Comparison of ENCODE assay signal across 11 cellular contexts in the genomic region with DNA sequence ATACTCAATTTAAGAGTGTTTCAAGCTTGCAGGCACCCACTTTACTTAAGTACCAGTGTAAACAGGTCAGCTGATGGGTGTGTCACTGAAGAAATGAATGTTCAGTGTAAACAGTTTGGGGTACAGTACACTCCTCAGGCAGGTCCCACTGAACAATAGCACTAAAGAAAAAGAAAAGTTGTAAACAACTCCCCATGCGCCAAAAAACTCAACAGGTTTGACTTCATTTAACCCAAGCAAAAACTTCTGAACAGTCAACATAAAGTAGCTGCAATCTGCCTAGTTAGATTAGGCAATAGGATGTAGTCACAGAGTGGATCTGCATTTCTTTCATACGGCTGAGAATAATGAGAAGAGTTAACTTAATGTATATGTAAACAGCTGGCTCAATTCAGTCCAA.
DNase-seq lines count a peak whose midpoint lies in the region; ATAC-seq and TF ChIP-seq lines count a peak whose summit lies in the region.
"Had no signal": no experiment of that assay in that cellular context is flagged by ENCODE, and none has a peak within 500 bp of the region (broad histone marks: within the 10 kb centered on the region; RNA-seq: fewer than 3 reads in every experiment).

No MANE protein-coding gene starts in this region.

- H3K9ac ChIP-seq in GM23248 (peak overlapping the region; percentile 37), SK-N-SH (no peak overlapping the region)

- in situ Hi-C loops in GM23248 (cut with MboI): no loop called here

- H3K9me2 ChIP-seq in GM23248 (ENCODE audit: insufficient read depth) (no peaks in the 10 kb centered on the region), SK-N-SH (no peaks in the 10 kb centered on the region)

- H3K27ac ChIP-seq in 22Rv1 (0 out of 2 replicates have a peak overlapping the region, but pooled peaks have one; percentile 2), GM23248 (peak overlapping the region; percentile 70), epithelial cell of prostate (peak overlapping the region; percentile 89), SK-N-SH (ENCODE audit: low read depth in 2 of 2, low read length in 1 of 2) (no peak overlapping the region)
- H3K27ac ChIP-seq: Peyer's patch had no signal

- 60 to 65% methylated on average over 2 of the region's 2 CpGs for WGBS in GM23248 (ENCODE audit: low coverage in 1 of 2, low lambda C conversion rate in 2 of 2, missing lambda C conversion rate in 2 of 2), 2 experiments
- WGBS in SK-N-SH (ENCODE audit: low lambda C conversion rate): 83% methylated on average over 2 of the region's 2 CpGs

- H3K27me3 ChIP-seq in GM23248 (replicated peaks; ENCODE audit: insufficient read depth) (no peaks in the 10 kb centered on the region), SK-N-SH (ENCODE audit: insufficient read depth) (no peaks in the 10 kb centered on the region)
- H3K27me3 ChIP-seq: BE2C, Peyer's patch had no signal

- TF ChIP-seq EP300 in SK-N-SH (IDR thresholded peaks at IDR 0.05; ENCODE audit: borderline replicate concordance in 1 of 2, low read depth in 1 of 2, low read length in 1 of 2): no peak

- H3K4me3 ChIP-seq in GM23248 (no peak overlapping the region; the same call in 1 of the 2 replicates), SK-N-SH (ENCODE audit: low read depth in 2 of 2, low read length in 1 of 2) (no peak overlapping the region)
- H3K4me3 ChIP-seq: Peyer's patch, smooth muscle cell had no signal

- no peak for ATAC-seq in HG03469 (IDR thresholded peaks at IDR 0.05; ENCODE audit: unreplicated experiment)

- H3K79me2 ChIP-seq in GM23248 (ENCODE audit: insufficient read depth) (no peaks in the 10 kb centered on the region), SK-N-SH (ENCODE audit: insufficient read depth) (no peaks in the 10 kb centered on the region)

- H3K4me1 ChIP-seq in GM23248 (ENCODE audit: insufficient read depth): peaks cover 8% of the 10 kb centered on the region
- no peaks in the 10 kb centered on the region for H3K4me1 ChIP-seq in SK-N-SH (ENCODE audit: control insufficient read depth in 1 of 2, insufficient read depth in 2 of 2, low read depth in 1 of 2, low read length in 1 of 2)
- H3K4me1 ChIP-seq: BE2C had no signal

- peaks cover 6% of the 10 kb centered on the region; the same call in 1 of the 2 replicates for H3F3A ChIP-seq in GM23248 (ENCODE audit: insufficient read depth)
- no peaks in the 10 kb centered on the region for H3F3A ChIP-seq in SK-N-SH (replicated peaks; ENCODE audit: insufficient read depth)

- peak overlapping the region; percentile 66 for H3K4me2 ChIP-seq in GM23248 (ENCODE audit: unreplicated experiment)
- H3K4me2 ChIP-seq in SK-N-SH: no peak overlapping the region
- H3K4me2 ChIP-seq: smooth muscle cell had no signal

- TF ChIP-seq CTCF in 22Rv1 (IDR thresholded peaks at IDR 0.05) (no peak), SK-N-SH (IDR thresholded peaks at IDR 0.05) (no peak)

- POLR2A ChIA-PET in SK-N-SH (lab: Yijun Ruan, JAX): no interaction called here

- CTCF ChIA-PET in SK-N-SH (lab: Yijun Ruan, JAX): interaction anchor here (1.1 kb wide), 1 partner anchor 145 kb away, joined by 3 read pairs; no protein-coding TSS in a partner anchor

- no peak for TF ChIP-seq RAD21 in SK-N-SH (IDR thresholded peaks at IDR 0.05; ENCODE audit: low read length)

- H2AFZ ChIP-seq in GM23248 (0 out of 2 replicates have a peak overlapping the region, but pooled peaks have one; percentile 27), SK-N-SH (ENCODE audit: low read depth) (no peak overlapping the region)

- peak; percentile 73 for DNase-seq in GM23248
- DNase-seq in NCI-H345 treated with DMSO at 0.1 percent for 48 hours (lab: John Stamatoyannopoulos, UW; ENCODE audit: unreplicated experiment): peak; percentile 8
- DNase-seq in epithelial cell of prostate (ENCODE audit: low read depth, low spot score): peak; percentile 89
- no peak for DNase-seq in islet precursor cell
- no peak for DNase-seq in SK-N-SH
- no peak for DNase-seq in SIG-M5 (lab: John Stamatoyannopoulos, UW)
- DNase-seq: BE2C, Peyer's patch had no signal

- H3K36me3 ChIP-seq in GM23248 (ENCODE audit: low read depth) (no peaks in the 10 kb centered on the region), SK-N-SH (replicated peaks in 1 of 2; ENCODE audit: control insufficient read depth in 1 of 2, insufficient read depth in 2 of 2, low read length in 1 of 2) (no peaks in the 10 kb centered on the region)
- H3K36me3 ChIP-seq: BE2C, Peyer's patch had no signal

- H4K20me1 ChIP-seq in GM23248 (ENCODE audit: insufficient read depth) (no peaks in the 10 kb centered on the region), SK-N-SH (ENCODE audit: insufficient read depth) (no peaks in the 10 kb centered on the region)

- no peaks in the 10 kb centered on the region for H3K9me3 ChIP-seq in GM23248 (ENCODE audit: low read depth)
- no peaks in the 10 kb centered on the region for H3K9me3 ChIP-seq in SK-N-SH
- H3K9me3 ChIP-seq: BE2C, Peyer's patch had no signal

TF ChIP-seq in SK-N-SH, 30 proteins besides CTCF, POLR2A, EP300 and RAD21:
- TF ChIP-seq, protein P1, sequence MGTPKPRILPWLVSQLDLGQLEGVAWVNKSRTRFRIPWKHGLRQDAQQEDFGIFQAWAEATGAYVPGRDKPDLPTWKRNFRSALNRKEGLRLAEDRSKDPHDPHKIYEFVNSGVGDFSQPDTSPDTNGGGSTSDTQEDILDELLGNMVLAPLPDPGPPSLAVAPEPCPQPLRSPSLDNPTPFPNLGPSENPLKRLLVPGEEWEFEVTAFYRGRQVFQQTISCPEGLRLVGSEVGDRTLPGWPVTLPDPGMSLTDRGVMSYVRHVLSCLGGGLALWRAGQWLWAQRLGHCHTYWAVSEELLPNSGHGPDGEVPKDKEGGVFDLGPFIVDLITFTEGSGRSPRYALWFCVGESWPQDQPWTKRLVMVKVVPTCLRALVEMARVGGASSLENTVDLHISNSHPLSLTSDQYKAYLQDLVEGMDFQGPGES (IDR thresholded peaks at IDR 0.05; ENCODE audit: low read depth, low read length): no peak
- TF ChIP-seq CHD2 (IDR thresholded peaks at IDR 0.05; ENCODE audit: low read length, partially characterized antibody) (no peak), USF1 (IDR thresholded peaks at IDR 0.05; ENCODE audit: borderline replicate concordance, low read depth) (no peak), GATA2 (CRISPR knock-in tag; IDR thresholded peaks at IDR 0.05) (no peak), POLR2AphosphoS5 (IDR thresholded peaks at IDR 0.05; ENCODE audit: low read depth, low read length) (no peak), YY1 (IDR thresholded peaks at IDR 0.05; ENCODE audit: low read depth) (no peak), GABPA (IDR thresholded peaks at IDR 0.05; ENCODE audit: low read depth) (no peak), RCOR1 (IDR thresholded peaks at IDR 0.05; ENCODE audit: low read length) (no peak), ZBTB33 (IDR thresholded peaks at IDR 0.05; ENCODE audit: borderline replicate concordance, low read depth) (no peak), REST (IDR thresholded peaks at IDR 0.05; ENCODE audit: low read depth, low read length) (no peak), FOXJ3 (CRISPR knock-in tag; IDR thresholded peaks at IDR 0.05) (no peak), ELF1 (IDR thresholded peaks at IDR 0.05) (no peak)
TF ChIP-seq in SK-N-SH: peak in this region for 0.

Comparison
In these comparisons a context has a peak if more than half of its experiments do, and no peak if none do; other contexts are left out.
1. H3K27ac ChIP-seq: peak in 22Rv1 (single experiment), GM23248 (single experiment) and epithelial cell of prostate (single experiment); none in SK-N-SH (0 of 2).
2. DNase-seq: peak in GM23248 (single experiment), NCI-H345 treated with DMSO at 0.1 percent for 48 hours (single experiment) and epithelial cell of prostate (single experiment); none in islet precursor cell (single experiment), SK-N-SH (single experiment) and SIG-M5 (single experiment).